ENCODE assay signal across 14 cellular contexts in genomic region chr16:4385066-4385788, GRCh38. TPM values are rescaled to one million over a fixed set of nuclear protein-coding genes. Genes with fewer than 3 reads are reported as not detected.
A peak's percentile ranks its signal among the peaks of the same experiment; 100 is the strongest.
DNase-seq lines count a peak whose midpoint lies in the region; ATAC-seq and TF ChIP-seq lines count a peak whose summit lies in the region.
"Had no signal": no experiment of that assay in that cellular context is flagged by ENCODE, and none has a peak within 500 bp of the region (broad histone marks: within the 10 kb centered on the region; RNA-seq: fewer than 3 reads in every experiment).

No MANE protein-coding gene starts in this region.

- H3K4me3 ChIP-seq in AG10803 (ENCODE audit: low read length) (no peak overlapping the region), fibroblast of mammary gland (ENCODE audit: control insufficient read depth, low read depth, low read length) (no peak overlapping the region), spleen (no peak overlapping the region)
- H3K4me3 ChIP-seq: prostate gland had no signal

- H3K27me3 ChIP-seq in spleen (replicated peaks in 1 of 7), result no peaks in the 10 kb centered on the region

- H3K9me3 ChIP-seq in spleen, result no peaks in the 10 kb centered on the region
- H3K9me3 ChIP-seq: prostate gland had no signal

- TF ChIP-seq EP300 in Ishikawa (IDR thresholded peaks at IDR 0.05; ENCODE audit: borderline replicate concordance), result no peak

- TF ChIP-seq RAD21 in Ishikawa (IDR thresholded peaks at IDR 0.05; ENCODE audit: low read depth), result no peak

- TF ChIP-seq POLR2A in spleen (IDR thresholded peaks at IDR 0.05), result no peak

- ATAC-seq in HG03442 (IDR thresholded peaks at IDR 0.05; ENCODE audit: unreplicated experiment), result no peak
- ATAC-seq in HG02798 (IDR thresholded peaks at IDR 0.05; ENCODE audit: poor library complexity, unreplicated experiment), result no peak

- DNase-seq in AG10803 (ENCODE audit: low read depth), result peak; percentile 56
- DNase-seq in fibroblast of mammary gland (ENCODE audit: low read depth), result peak; percentile 45
- no peak for DNase-seq in spleen
- no peak for DNase-seq in NCI-H82 (lab: John Stamatoyannopoulos, UW)
- no peak for DNase-seq in NCI-H2196 treated with DMSO at 0.1 percent for 48 hours (lab: John Stamatoyannopoulos, UW; ENCODE audit: unreplicated experiment)
- DNase-seq: activated naive CD8-positive, alpha-beta T cell treated with anti-CD3 and anti-CD28 coated beads for 36 hours; DMS79; NCI-H1417; NCI-H510A treated with DMSO at 0.1 percent for 48 hours; stimulated activated CD4-positive, alpha-beta T cell treated with anti-CD3 and anti-CD28 coated beads, Interleukin-1b, Interleukin-23, amount 100 ng/mL, for 48 hours had no signal

- intact Hi-C loops in spleen (cut with DNase I; ENCODE audit: low total_unique reads), result no loop called here

- no peak for TF ChIP-seq CTCF in AG10803 (conservative IDR thresholded peaks at IDR 0.05; ENCODE audit: low read length)
- no peak for TF ChIP-seq CTCF in fibroblast of mammary gland (conservative IDR thresholded peaks at IDR 0.05; ENCODE audit: control insufficient read depth, insufficient read depth, low read depth, low read length)
- no peak for TF ChIP-seq CTCF in spleen (IDR thresholded peaks at IDR 0.05 in 8 of 11, conservative IDR thresholded peaks at IDR 0.05 in 3 of 11)

- peak overlapping the region in 5 of 8 donors; percentile 47 to 76 (median 65) for H3K27ac ChIP-seq in spleen

- peaks cover 4 to 100% (median 92%) of the 10 kb centered on the region in 6 donors for H3K36me3 ChIP-seq in spleen
- H3K36me3 ChIP-seq: prostate gland had no signal

- WGBS in spleen, 5 donors, result 86 to 94% (median 87%) methylated on average over 17 to 20 of the region's 20 CpGs

- peaks cover 0 to 85% (median 33%) of the 10 kb centered on the region in 6 donors for H3K4me1 ChIP-seq in spleen
- H3K4me1 ChIP-seq: prostate gland had no signal

TF ChIP-seq in Ishikawa, 13 proteins besides CTCF, POLR2A, EP300 and RAD21:
- peak; percentile 67 for TF ChIP-seq MAX (IDR thresholded peaks at IDR 0.05)
- TF ChIP-seq YY1 (IDR thresholded peaks at IDR 0.05; ENCODE audit: low read depth), result no peak

RNA-seq across cellular contexts. Expression of gene VASN, which starts 13.6 kb away (rescaled TPM):
- total RNA-seq in spleen, result 10 to 100 TPM in 5 of 7 donors, 1 to 10 TPM in 2; 7.4 to 24.9 (median 15.6) TPM
- 1 to 10 TPM; 2.0 to 6.3 (median 5.2) TPM for polyA plus RNA-seq in spleen

RNA-seq across cellular contexts. Expression of gene CORO7, which starts 31.2 kb away (rescaled TPM):
- 100 to 1,000 TPM in 6 of 7 donors, 10 to 100 TPM in 1; 89.9 to 177 (median 149) TPM for total RNA-seq in spleen
- polyA plus RNA-seq in spleen, result 10 to 100 TPM; 29.7 to 70.6 (median 50.5) TPM

RNA-seq across cellular contexts. Expression of gene PAM16, which starts 34.1 kb away (rescaled TPM):
- total RNA-seq in spleen, result 10 to 100 TPM; 26.7 to 45.9 (median 30.1) TPM
- polyA plus RNA-seq in spleen, result 10 to 100 TPM; 65.5 to 88.8 (median 84.8) TPM

RNA-seq across cellular contexts. Expression of gene DNAJA3, which starts 40.4 kb away (rescaled TPM):
- total RNA-seq in spleen, result 10 to 100 TPM; 30.0 to 47.6 (median 35.5) TPM
- 10 to 100 TPM; 16.9 to 36.7 (median 20.7) TPM for polyA plus RNA-seq in spleen

Comparison
In these comparisons a context has a peak if more than half of its experiments do, and no peak if none do; other contexts are left out.
1. DNase-seq: peak in AG10803 (single experiment) and fibroblast of mammary gland (single experiment); none in spleen (single experiment), NCI-H82 (single experiment) and NCI-H2196 treated with DMSO at 0.1 percent for 48 hours (single experiment).